In genomic region chr12:34209259-34209835, GRCh38 we compare ENCODE assay signal across 3 cellular contexts.
TF ChIP-seq lines count a peak whose summit lies in the region.

No MANE protein-coding gene starts in this region.

TF ChIP-seq in HepG2, 621 proteins besides CTCF, POLR2A, EP300 and RAD21:
- no peak for TF ChIP-seq LCORL (IDR thresholded peaks at IDR 0.05)
- no peak for TF ChIP-seq LCORL (CRISPR knock-in tag; IDR thresholded peaks at IDR 0.05)
- TF ChIP-seq ETV6 (CRISPR knock-in tag; conservative IDR thresholded peaks at IDR 0.05) = no peak
- no peak for TF ChIP-seq ZKSCAN5 (CRISPR knock-in tag; IDR thresholded peaks at IDR 0.05)
- TF ChIP-seq KLF12 (CRISPR knock-in tag; IDR thresholded peaks at IDR 0.05; ENCODE audit: borderline replicate concordance) = no peak
- no peak for TF ChIP-seq ZNF180 (CRISPR knock-in tag; IDR thresholded peaks at IDR 0.05; ENCODE audit: borderline replicate concordance, low read depth)
- no peak for TF ChIP-seq ZNF792 (CRISPR knock-in tag; IDR thresholded peaks at IDR 0.05)
TF ChIP-seq in HepG2: peak in this region for 0.

TF ChIP-seq in K562, 482 proteins besides CTCF, POLR2A, EP300 and RAD21:
- no peak for TF ChIP-seq VEZF1 (CRISPR knock-in tag; IDR thresholded peaks at IDR 0.05)
- no peak for TF ChIP-seq PCBP1 (IDR thresholded peaks at IDR 0.05; ENCODE audit: low read depth, low read length, poor library complexity, severe bottlenecking)
- no peak for TF ChIP-seq ZKSCAN3 (CRISPR knock-in tag; IDR thresholded peaks at IDR 0.05)
- no peak for TF ChIP-seq ZNF174 (CRISPR knock-in tag; IDR thresholded peaks at IDR 0.05)
- TF ChIP-seq ESRRB (CRISPR knock-in tag; IDR thresholded peaks at IDR 0.05; ENCODE audit: borderline replicate concordance) = no peak
- no peak for TF ChIP-seq SMAD4 (CRISPR knock-in tag; conservative IDR thresholded peaks at IDR 0.05)
- no peak for TF ChIP-seq GATAD2A (IDR thresholded peaks at IDR 0.05)
- no peak for TF ChIP-seq THAP7 (CRISPR knock-in tag; IDR thresholded peaks at IDR 0.05)
- TF ChIP-seq ZNF764 (CRISPR knock-in tag; IDR thresholded peaks at IDR 0.05; ENCODE audit: low read depth) = no peak
- TF ChIP-seq THRB (CRISPR knock-in tag; conservative IDR thresholded peaks at IDR 0.05) = no peak
- TF ChIP-seq, protein P1, sequence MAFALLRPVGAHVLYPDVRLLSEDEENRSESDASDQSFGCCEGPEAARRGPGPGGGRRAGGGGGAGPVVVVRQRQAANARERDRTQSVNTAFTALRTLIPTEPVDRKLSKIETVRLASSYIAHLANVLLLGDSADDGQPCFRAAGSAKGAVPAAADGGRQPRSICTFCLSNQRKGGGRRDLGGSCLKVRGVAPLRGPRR (CRISPR knock-in tag; IDR thresholded peaks at IDR 0.05) = no peak
- no peak for TF ChIP-seq BCL6 (CRISPR knock-in tag; IDR thresholded peaks at IDR 0.05)
- TF ChIP-seq, protein P2, sequence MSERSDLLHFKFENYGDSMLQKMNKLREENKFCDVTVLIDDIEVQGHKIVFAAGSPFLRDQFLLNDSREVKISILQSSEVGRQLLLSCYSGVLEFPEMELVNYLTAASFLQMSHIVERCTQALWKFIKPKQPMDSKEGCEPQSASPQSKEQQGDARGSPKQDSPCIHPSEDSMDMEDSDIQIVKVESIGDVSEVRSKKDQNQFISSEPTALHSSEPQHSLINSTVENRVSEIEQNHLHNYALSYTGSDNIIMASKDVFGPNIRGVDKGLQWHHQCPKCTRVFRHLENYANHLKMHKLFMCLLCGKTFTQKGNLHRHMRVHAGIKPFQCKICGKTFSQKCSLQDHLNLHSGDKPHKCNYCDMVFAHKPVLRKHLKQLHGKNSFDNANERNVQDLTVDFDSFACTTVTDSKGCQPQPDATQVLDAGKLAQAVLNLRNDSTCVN (CRISPR knock-in tag; IDR thresholded peaks at IDR 0.05) = no peak
- no peak for TF ChIP-seq ZNF785 (CRISPR knock-in tag; IDR thresholded peaks at IDR 0.05)
- TF ChIP-seq PHF20 (IDR thresholded peaks at IDR 0.05; ENCODE audit: partially characterized antibody) = no peak
- TF ChIP-seq ZNF239 (CRISPR knock-in tag; IDR thresholded peaks at IDR 0.05) = no peak
- TF ChIP-seq CCAR2 (IDR thresholded peaks at IDR 0.05; ENCODE audit: low read depth, low read length) = no peak
- TF ChIP-seq ZNF76 (CRISPR knock-in tag; IDR thresholded peaks at IDR 0.05; ENCODE audit: borderline replicate concordance) = no peak

TF ChIP-seq in HEK293T, 16 proteins besides CTCF, POLR2A, EP300 and RAD21 (continued from another document):
- TF ChIP-seq CTBP1 (IDR thresholded peaks at IDR 0.05; ENCODE audit: borderline replicate concordance) (no peak), FOXA1 (IDR thresholded peaks at IDR 0.05) (no peak), HDGF (IDR thresholded peaks at IDR 0.05; ENCODE audit: borderline replicate concordance) (no peak), FOXM1 (IDR thresholded peaks at IDR 0.05; ENCODE audit: borderline replicate concordance) (no peak), BHLHE40 (IDR thresholded peaks at IDR 0.05; ENCODE audit: borderline replicate concordance) (no peak)
TF ChIP-seq in HEK293T: peak in this region for 0.
